In the genomic region with DNA sequence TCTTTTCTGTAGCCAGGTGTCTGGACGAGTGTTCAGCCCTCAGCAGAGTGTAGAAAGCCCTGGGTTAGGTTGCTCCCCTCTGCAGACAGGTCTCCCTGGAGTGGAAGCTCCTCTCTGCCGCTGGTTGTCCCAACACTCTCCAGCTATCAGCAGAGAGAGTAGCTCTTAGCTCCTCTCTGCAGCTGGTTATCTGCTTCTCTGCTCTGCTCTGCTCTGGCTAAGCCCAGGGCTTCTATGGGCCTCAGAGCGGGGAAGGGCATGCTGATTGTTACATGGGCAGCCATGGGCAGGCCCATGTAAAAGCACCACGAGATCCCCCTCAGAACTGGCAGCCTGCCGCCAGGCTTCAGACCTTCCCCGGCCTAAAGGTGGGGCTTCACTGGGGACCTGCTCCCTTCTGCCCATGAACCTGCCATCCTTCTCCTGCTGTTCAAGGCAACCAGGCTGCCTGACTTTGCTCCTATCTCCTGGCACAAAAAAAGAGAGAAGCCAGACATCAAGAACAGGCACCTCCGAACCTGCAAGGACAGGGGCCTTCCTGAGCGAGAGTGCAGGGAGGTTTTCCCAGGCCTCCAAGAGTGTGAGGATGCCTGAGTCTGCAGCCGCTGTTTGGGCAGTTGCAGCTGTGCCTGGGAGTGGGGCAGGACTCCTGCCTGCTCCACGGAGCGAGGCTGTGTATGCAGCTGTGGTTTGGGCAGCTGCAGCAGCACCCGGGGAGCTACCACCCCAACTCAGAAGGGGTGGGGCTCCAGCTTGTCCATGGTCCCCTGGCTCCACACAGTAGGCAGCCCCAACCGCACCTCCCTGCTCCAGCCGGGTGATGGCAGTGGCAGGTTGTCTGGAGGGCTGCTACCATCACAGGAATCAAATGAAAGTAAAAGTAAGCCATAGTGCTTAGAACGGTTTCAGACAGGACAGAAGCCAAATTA, we compare ENCODE assay signal across 10 cellular contexts.
DNase-seq lines count a peak whose midpoint lies in the region; ATAC-seq and TF ChIP-seq lines count a peak whose summit lies in the region.
"Had no signal": no experiment of that assay in that cellular context is flagged by ENCODE, and none has a peak within 500 bp of the region (broad histone marks: within the 10 kb centered on the region; RNA-seq: fewer than 3 reads in every experiment).

No MANE protein-coding gene starts in this region.

- H2AK5ac ChIP-seq in IMR-90 (ENCODE audit: low read depth, low read length), result 0 out of 2 replicates have a peak overlapping the region, but pooled peaks have one; percentile 59

- H2AFZ ChIP-seq in IMR-90 (replicated peaks; ENCODE audit: low read length, poor library complexity) (no peak overlapping the region), smooth muscle cell (ENCODE audit: low read depth) (no peak overlapping the region)

- TF ChIP-seq POLR2A in IMR-90 (IDR thresholded peaks at IDR 0.05; ENCODE audit: low read depth, low read length), result no peak

- H2BK120ac ChIP-seq in IMR-90 (ENCODE audit: low read depth, low read length), result peak overlapping the region; percentile 40; the same call in 1 of the 2 replicates

- no peaks in the 10 kb centered on the region for H3K36me3 ChIP-seq in IMR-90 (ENCODE audit: control insufficient read depth, insufficient read depth, low read length)
- no peaks in the 10 kb centered on the region for H3K36me3 ChIP-seq in psoas muscle (ENCODE audit: insufficient read depth in 1 of 2, low read depth in 1 of 2)
- no peaks in the 10 kb centered on the region for H3K36me3 ChIP-seq in smooth muscle cell (ENCODE audit: low read depth)

- no peaks in the 10 kb centered on the region for H3K36me3 Mint-ChIP-seq in activated CD8-positive, alpha-beta memory T cell treated with anti-CD3 and anti-CD28 coated beads, Interleukin-2, amount 10 ng/mL, durations not matched to agents 7 days and 5 days

- no peak overlapping the region for H3K4me3 Mint-ChIP-seq in activated CD8-positive, alpha-beta memory T cell treated with anti-CD3 and anti-CD28 coated beads, Interleukin-2, amount 10 ng/mL, durations not matched to agents 7 days and 5 days

- H3K14ac ChIP-seq in IMR-90 (replicated peaks; ENCODE audit: low read depth, low read length), result no peak overlapping the region

- CTCF ChIA-PET in IMR-90 (lab: Yijun Ruan, JAX), result no interaction called here
- CTCF ChIA-PET in activated CD8-positive, alpha-beta memory T cell treated with anti-CD3 and anti-CD28 coated beads, Interleukin-2, amount 10 ng/mL, durations not matched to agents 7 days and 5 days (lab: Charles Lee), result no interaction called here

- H4K5ac ChIP-seq in IMR-90 (ENCODE audit: low read depth, low read length), result no peak overlapping the region

- H3K4ac ChIP-seq in IMR-90 (ENCODE audit: low read depth, low read length), result no peak overlapping the region; the same call in 1 of the 2 replicates

- H3K4me3 ChIP-seq in IMR-90 (ENCODE audit: insufficient read depth, low read depth, low read length), result no peak overlapping the region
- no peak overlapping the region for H3K4me3 ChIP-seq in astrocyte of the spinal cord (ENCODE audit: low read depth, low read length)
- H3K4me3 ChIP-seq in psoas muscle, result peak overlapping the region; percentile 34
- H3K4me3 ChIP-seq in smooth muscle cell, result no peak overlapping the region
- H3K4me3 ChIP-seq: lung had no signal

- 100% methylated on average over 1 of the region's 15 CpGs; no CpG with 5 or more reads in 1 of the 2 experiments for WGBS in IMR-90 (ENCODE audit: extremely low coverage in 2 of 2, insufficient read length in 1 of 2), 2 experiments
- WGBS in psoas muscle, 3 donors, result 60 to 75% (median 71%) methylated on average over 15 of the region's 15 CpGs
- 77% methylated on average over 15 of the region's 15 CpGs for WGBS in smooth muscle cell (ENCODE audit: low lambda C conversion rate)

- H3F3A ChIP-seq in smooth muscle cell (ENCODE audit: low read depth), result no peaks in the 10 kb centered on the region

- H3K9me1 ChIP-seq in IMR-90 (ENCODE audit: insufficient read depth, low read length), result no peaks in the 10 kb centered on the region

- H4K8ac ChIP-seq in IMR-90 (ENCODE audit: low read depth in 2 of 2, low read length in 2 of 2), result no peak overlapping the region

- peak; percentile 81 for ATAC-seq in GM19025 (IDR thresholded peaks at IDR 0.05; ENCODE audit: low read depth, unreplicated experiment)
- peak; percentile 27; the same call in 1 of the 2 replicates for ATAC-seq in IMR-90 (ENCODE audit: low read depth)
- ATAC-seq in psoas muscle, result peak; percentile 63 to 93 (median 76)
- no peak for ATAC-seq in activated CD8-positive, alpha-beta memory T cell treated with anti-CD3 and anti-CD28 coated beads, Interleukin-2, amount 10 ng/mL, durations not matched to agents 7 days and 5 days
- ATAC-seq in HG02981 (IDR thresholded peaks at IDR 0.05; ENCODE audit: unreplicated experiment), result no peak

- DNase-seq in IMR-90 (peak; percentile 5), astrocyte of the spinal cord (ENCODE audit: low read depth, low spot score) (no peak), psoas muscle (peak; percentile 15 to 59), DMS79 (lab: John Stamatoyannopoulos, UW) (no peak), smooth muscle cell (lab: John Stamatoyannopoulos, UW; ENCODE audit: unreplicated experiment) (no peak)
- no peak for DNase-seq in activated CD8-positive, alpha-beta memory T cell treated with anti-CD3 and anti-CD28 coated beads, Interleukin-2, amount 10 ng/mL, durations not matched to agents 7 days and 5 days
- DNase-seq: NCI-H526 treated with DMSO at 0.1 percent for 48 hours had no signal

- no peak overlapping the region for H2BK20ac ChIP-seq in IMR-90 (ENCODE audit: low read depth, low read length)

- no peaks in the 10 kb centered on the region for H3K27me3 Mint-ChIP-seq in activated CD8-positive, alpha-beta memory T cell treated with anti-CD3 and anti-CD28 coated beads, Interleukin-2, amount 10 ng/mL, durations not matched to agents 7 days and 5 days

- no peak overlapping the region for H4K91ac ChIP-seq in IMR-90 (ENCODE audit: insufficient read depth, low read depth, low read length)

- H3K27me3 ChIP-seq in IMR-90 (ENCODE audit: control insufficient read depth, insufficient read depth, low read length) (no peaks in the 10 kb centered on the region), psoas muscle (ENCODE audit: insufficient read depth in 3 of 3, low read length in 2 of 3) (no peaks in the 10 kb centered on the region), smooth muscle cell (ENCODE audit: low read depth) (no peaks in the 10 kb centered on the region)

- H3K4me1 ChIP-seq in IMR-90 (ENCODE audit: control insufficient read depth, insufficient read depth, low read length) (no peaks in the 10 kb centered on the region), psoas muscle (no peaks in the 10 kb centered on the region), smooth muscle cell (ENCODE audit: low read depth) (no peaks in the 10 kb centered on the region)

- intact Hi-C loops in IMR-90 (cut with micrococcal nuclease), result no loop called here
- intact Hi-C loops in psoas muscle (cut with DNase I), result no loop called here

- 0 out of 2 replicates have a peak overlapping the region, but pooled peaks have one; percentile 18 for H3K18ac ChIP-seq in IMR-90 (ENCODE audit: low read depth, low read length)

- POLR2A ChIA-PET in IMR-90 (lab: Charles Lee; ENCODE audit: unreplicated experiment), result no interaction called here

- H3K27ac ChIP-seq in IMR-90 (ENCODE audit: insufficient read depth, low read length), result 0 out of 2 replicates have a peak overlapping the region, but pooled peaks have one; percentile 13
- H3K27ac ChIP-seq in psoas muscle, result no peak overlapping the region
- H3K27ac ChIP-seq in smooth muscle cell (ENCODE audit: low read depth), result no peak overlapping the region

- H3K4me1 Mint-ChIP-seq in activated CD8-positive, alpha-beta memory T cell treated with anti-CD3 and anti-CD28 coated beads, Interleukin-2, amount 10 ng/mL, durations not matched to agents 7 days and 5 days, result no peaks in the 10 kb centered on the region

- no peak for TF ChIP-seq RAD21 in IMR-90 (IDR thresholded peaks at IDR 0.05; ENCODE audit: low read length)

- 0 out of 2 replicates have a peak, but pooled peaks have one; percentile 8 for TF ChIP-seq CTCF in IMR-90 (conservative IDR thresholded peaks at IDR 0.05; ENCODE audit: low read depth, low read length)
- peak; percentile 19 for TF ChIP-seq CTCF in astrocyte of the spinal cord (IDR thresholded peaks at IDR 0.05; ENCODE audit: low read depth, low read length)
- TF ChIP-seq CTCF in psoas muscle (IDR thresholded peaks at IDR 0.05), result peak; percentile 37
- TF ChIP-seq CTCF in smooth muscle cell (IDR thresholded peaks at IDR 0.05; ENCODE audit: borderline replicate concordance, insufficient read depth, poor library complexity, severe bottlenecking), result no peak

- no peaks in the 10 kb centered on the region for H4K20me1 ChIP-seq in IMR-90 (ENCODE audit: insufficient read depth, low read length)
- no peaks in the 10 kb centered on the region for H4K20me1 ChIP-seq in smooth muscle cell (ENCODE audit: low read depth)

- dilution Hi-C loops in IMR-90 (cut with HindIII; ENCODE audit: low sequenced_read_pairs, unreplicated experiment), result no loop called here

- no TSS peak for BruUV-seq in IMR-90 (replicated peaks; lab: Mats Ljungman, UMichigan)

- in situ Hi-C loops in IMR-90 (cut with MboI; ENCODE audit: low sequenced_read_pairs), result no loop called here
- in situ Hi-C loops in astrocyte of the spinal cord (cut with HindIII; ENCODE audit: low sequenced_read_pairs), result no loop called here

- H3K23ac ChIP-seq in IMR-90 (ENCODE audit: low read depth, low read length), result no peak overlapping the region

- H2AK9ac ChIP-seq in IMR-90 (replicated peaks; ENCODE audit: low read depth, low read length, poor library complexity), result no peak overlapping the region

- H3K9me3 Mint-ChIP-seq in activated CD8-positive, alpha-beta memory T cell treated with anti-CD3 and anti-CD28 coated beads, Interleukin-2, amount 10 ng/mL, durations not matched to agents 7 days and 5 days (ENCODE audit: low read depth), result no peaks in the 10 kb centered on the region

- H3K79me2 ChIP-seq in smooth muscle cell (ENCODE audit: low read depth), result no peaks in the 10 kb centered on the region

- no peak overlapping the region for H2BK5ac ChIP-seq in IMR-90 (ENCODE audit: low read depth, low read length, poor library complexity, severe bottlenecking)

- no peak overlapping the region for H3K56ac ChIP-seq in IMR-90 (ENCODE audit: extremely low read depth, insufficient read depth, low read length)

- H3K27ac Mint-ChIP-seq in activated CD8-positive, alpha-beta memory T cell treated with anti-CD3 and anti-CD28 coated beads, Interleukin-2, amount 10 ng/mL, durations not matched to agents 7 days and 5 days, result no peak overlapping the region

- H3K9me3 ChIP-seq in IMR-90 (ENCODE audit: control insufficient read depth, insufficient read depth, low read length) (no peaks in the 10 kb centered on the region), psoas muscle (no peaks in the 10 kb centered on the region), smooth muscle cell (replicated peaks; ENCODE audit: low read depth) (no peaks in the 10 kb centered on the region)

- no peaks in the 10 kb centered on the region for H3K79me1 ChIP-seq in IMR-90 (ENCODE audit: low read depth in 1 of 2, low read length in 2 of 2)

- no peak overlapping the region for H3K4me2 ChIP-seq in IMR-90 (ENCODE audit: low read depth, low read length)
- H3K4me2 ChIP-seq in smooth muscle cell, result no peak overlapping the region

- H3K9ac ChIP-seq in IMR-90 (ENCODE audit: low read depth, low read length), result no peak overlapping the region
- no peak overlapping the region for H3K9ac ChIP-seq in smooth muscle cell (ENCODE audit: low read depth)

- no peak overlapping the region for H2BK15ac ChIP-seq in IMR-90 (ENCODE audit: low read depth, low read length)

Comparison
In these comparisons a context has a peak if more than half of its experiments do, and no peak if none do; other contexts are left out.
1. ATAC-seq: peak in GM19025 (single experiment), IMR-90 (single experiment) and psoas muscle (4 of 4); none in activated CD8-positive, alpha-beta memory T cell treated with anti-CD3 and anti-CD28 coated beads, Interleukin-2, amount 10 ng/mL, durations not matched to agents 7 days and 5 days (single experiment) and HG02981 (single experiment).
2. DNase-seq: peak in IMR-90 (single experiment) and psoas muscle (2 of 2); none in astrocyte of the spinal cord (single experiment), activated CD8-positive, alpha-beta memory T cell treated with anti-CD3 and anti-CD28 coated beads, Interleukin-2, amount 10 ng/mL, durations not matched to agents 7 days and 5 days (single experiment), DMS79 (single experiment) and smooth muscle cell (single experiment).